In the genomic region with DNA sequence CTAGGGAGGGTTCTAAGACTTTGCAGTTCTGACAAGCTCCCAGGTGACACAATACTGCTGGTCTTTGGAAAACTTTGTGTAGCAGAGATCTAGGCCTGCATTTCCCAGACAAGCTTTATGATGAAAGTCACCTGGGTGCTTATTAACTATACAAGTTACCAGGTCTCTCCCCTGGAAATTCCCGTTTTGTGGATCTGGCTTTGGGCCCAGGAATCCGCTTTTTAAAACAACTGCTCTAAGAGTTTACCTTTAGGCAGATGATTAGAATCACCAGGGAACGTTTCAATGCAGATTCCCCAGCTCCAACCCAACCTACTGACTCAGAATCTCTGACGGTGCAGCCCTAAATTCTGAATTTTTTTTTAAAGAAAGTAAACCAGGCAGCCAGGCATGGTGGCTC, we compare ENCODE assay signal across 1 cellular context.
TF ChIP-seq lines count a peak whose summit lies in the region.

No MANE protein-coding gene starts in this region.

TF ChIP-seq in HepG2, 621 proteins besides CTCF, POLR2A, EP300 and RAD21:
- TF ChIP-seq RCOR2 (CRISPR knock-in tag; IDR thresholded peaks at IDR 0.05) (no peak), ZNF350 (CRISPR knock-in tag; IDR thresholded peaks at IDR 0.05; ENCODE audit: borderline replicate concordance, low read depth) (no peak), TEF (CRISPR knock-in tag; IDR thresholded peaks at IDR 0.05) (no peak), DPF2 (CRISPR knock-in tag; IDR thresholded peaks at IDR 0.05; ENCODE audit: borderline replicate concordance, low read depth) (no peak), ZNF441 (CRISPR knock-in tag; IDR thresholded peaks at IDR 0.05; ENCODE audit: borderline replicate concordance) (no peak), ZNF232 (CRISPR knock-in tag; IDR thresholded peaks at IDR 0.05; ENCODE audit: borderline replicate concordance) (no peak), ZNF121 (CRISPR knock-in tag; IDR thresholded peaks at IDR 0.05) (no peak), AFF4 (CRISPR knock-in tag; IDR thresholded peaks at IDR 0.05) (no peak), ZFX (CRISPR knock-in tag; IDR thresholded peaks at IDR 0.05; ENCODE audit: low read depth) (no peak), ZNF136 (CRISPR knock-in tag; IDR thresholded peaks at IDR 0.05; ENCODE audit: low read depth) (no peak), KLF9 (CRISPR knock-in tag; IDR thresholded peaks at IDR 0.05; ENCODE audit: low read depth) (no peak)
- TF ChIP-seq, protein P1, sequence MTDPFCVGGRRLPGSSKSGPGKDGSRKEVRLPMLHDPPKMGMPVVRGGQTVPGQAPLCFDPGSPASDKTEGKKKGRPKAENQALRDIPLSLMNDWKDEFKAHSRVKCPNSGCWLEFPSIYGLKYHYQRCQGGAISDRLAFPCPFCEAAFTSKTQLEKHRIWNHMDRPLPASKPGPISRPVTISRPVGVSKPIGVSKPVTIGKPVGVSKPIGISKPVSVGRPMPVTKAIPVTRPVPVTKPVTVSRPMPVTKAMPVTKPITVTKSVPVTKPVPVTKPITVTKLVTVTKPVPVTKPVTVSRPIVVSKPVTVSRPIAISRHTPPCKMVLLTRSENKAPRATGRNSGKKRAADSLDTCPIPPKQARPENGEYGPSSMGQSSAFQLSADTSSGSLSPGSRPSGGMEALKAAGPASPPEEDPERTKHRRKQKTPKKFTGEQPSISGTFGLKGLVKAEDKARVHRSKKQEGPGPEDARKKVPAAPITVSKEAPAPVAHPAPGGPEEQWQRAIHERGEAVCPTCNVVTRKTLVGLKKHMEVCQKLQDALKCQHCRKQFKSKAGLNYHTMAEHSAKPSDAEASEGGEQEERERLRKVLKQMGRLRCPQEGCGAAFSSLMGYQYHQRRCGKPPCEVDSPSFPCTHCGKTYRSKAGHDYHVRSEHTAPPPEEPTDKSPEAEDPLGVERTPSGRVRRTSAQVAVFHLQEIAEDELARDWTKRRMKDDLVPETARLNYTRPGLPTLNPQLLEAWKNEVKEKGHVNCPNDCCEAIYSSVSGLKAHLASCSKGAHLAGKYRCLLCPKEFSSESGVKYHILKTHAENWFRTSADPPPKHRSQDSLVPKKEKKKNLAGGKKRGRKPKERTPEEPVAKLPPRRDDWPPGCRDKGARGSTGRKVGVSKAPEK (CRISPR knock-in tag; IDR thresholded peaks at IDR 0.05; ENCODE audit: borderline replicate concordance): no peak
- TF ChIP-seq, protein P2, sequence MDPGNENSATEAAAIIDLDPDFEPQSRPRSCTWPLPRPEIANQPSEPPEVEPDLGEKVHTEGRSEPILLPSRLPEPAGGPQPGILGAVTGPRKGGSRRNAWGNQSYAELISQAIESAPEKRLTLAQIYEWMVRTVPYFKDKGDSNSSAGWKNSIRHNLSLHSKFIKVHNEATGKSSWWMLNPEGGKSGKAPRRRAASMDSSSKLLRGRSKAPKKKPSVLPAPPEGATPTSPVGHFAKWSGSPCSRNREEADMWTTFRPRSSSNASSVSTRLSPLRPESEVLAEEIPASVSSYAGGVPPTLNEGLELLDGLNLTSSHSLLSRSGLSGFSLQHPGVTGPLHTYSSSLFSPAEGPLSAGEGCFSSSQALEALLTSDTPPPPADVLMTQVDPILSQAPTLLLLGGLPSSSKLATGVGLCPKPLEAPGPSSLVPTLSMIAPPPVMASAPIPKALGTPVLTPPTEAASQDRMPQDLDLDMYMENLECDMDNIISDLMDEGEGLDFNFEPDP (CRISPR knock-in tag; conservative IDR thresholded peaks at IDR 0.05): no peak
